34 cellular contexts compared by ENCODE assay signal in genomic region chr7:4939971-4940720, GRCh38. TPM values are rescaled to one million over a fixed set of nuclear protein-coding genes. Genes with fewer than 3 reads are reported as not detected.
DNase-seq lines count a peak whose midpoint lies in the region; ATAC-seq lines count a peak whose summit lies in the region.
"Had no signal": no experiment of that assay in that cellular context is flagged by ENCODE, and none has a peak within 500 bp of the region (broad histone marks: within the 10 kb centered on the region; RNA-seq: fewer than 3 reads in every experiment).

No MANE protein-coding gene starts in this region.

- no peak overlapping the region for H3K4me3 ChIP-seq in H7 (ENCODE audit: insufficient read depth, low read depth, low read length)
- H3K4me3 ChIP-seq: gastroesophageal sphincter, HAP-1, right atrium auricular region, spleen, stomach, tibial nerve had no signal

- no peaks in the 10 kb centered on the region for H3K36me3 ChIP-seq in H7 (replicated peaks; ENCODE audit: control insufficient read depth, insufficient read depth, low read length)
- H3K36me3 ChIP-seq: gastroesophageal sphincter, HAP-1, right atrium auricular region, spleen, stomach, tibial nerve had no signal

- no peaks in the 10 kb centered on the region for H3K27me3 ChIP-seq in H7 (ENCODE audit: control insufficient read depth, insufficient read depth, low read length)
- H3K27me3 ChIP-seq: right atrium auricular region, tibial nerve had no signal

- DNase-seq in H7 (peak; percentile 38), cerebellum (ENCODE audit: low spot score) (peak; percentile 44), medulla oblongata (ENCODE audit: extremely low spot score) (peak; percentile 89), putamen (ENCODE audit: low spot score) (peak; percentile 86), NCI-H82 treated with DMSO at 0.1 percent for 48 hours (lab: John Stamatoyannopoulos, UW; ENCODE audit: unreplicated experiment) (no peak), DMS53 (lab: John Stamatoyannopoulos, UW) (no peak)
- DNase-seq: activated CD4-positive, alpha-beta T cell treated with anti-CD3 and anti-CD28 coated beads, Interleukin-2, amount 50 U/mL, for 4 hours; activated CD8-positive, alpha-beta memory T cell treated with anti-CD3 and anti-CD28 coated beads, Interleukin-2, amount 10 ng/mL, durations not matched to agents 7 days and 5 days; activated gamma-delta T cell; activated T-cell treated with anti-CD3 and anti-CD28 coated beads, Interleukin-2, amount 50 U/mL, for 4 hours; cerebellar nuclear complex; DMS153; MV-4-11; naive thymus-derived CD8-positive, alpha-beta T cell; NCI-H1436 treated with DMSO at 0.1 percent for 48 hours; NCI-H2081 treated with DMSO at 0.1 percent for 48 hours; NCI-H2227 treated with DMSO at 0.1 percent for 48 hours; NCI-H526 treated with DMSO at 0.1 percent for 48 hours; SHP77 treated with DMSO at 0.1 percent for 48 hours; spleen; stimulated activated CD4-positive, alpha-beta T cell treated with anti-CD3 and anti-CD28 coated beads, Interleukin-2, amount 100 ng/mL, for 24 hours; stomach; T-helper 2 cell had no signal

- ATAC-seq in GM18520 (IDR thresholded peaks at IDR 0.05; ENCODE audit: unreplicated experiment) = no peak
- ATAC-seq: activated CD4-positive, CD25-positive, alpha-beta regulatory T cell treated with anti-CD3 and anti-CD28 coated beads, Interleukin-2, amount 50 U/mL, for 24 hours; activated CD8-positive, alpha-beta memory T cell treated with anti-CD3 and anti-CD28 coated beads, Interleukin-2, amount 10 ng/mL, durations not matched to agents 7 days and 5 days; activated T-cell treated with anti-CD3 and anti-CD28 coated beads, Interleukin-2, amount 50 U/mL, for 4 hours; gastroesophageal sphincter; naive thymus-derived CD8-positive, alpha-beta T cell had no signal

RNA-seq across cellular contexts. Expression of gene MMD2, which starts 18.8 kb away (rescaled TPM):
- not detected in 2 replicates for total RNA-seq in H7 (2014; rRNA removed; shearing (Covaris generic))
- 5.2 TPM for total RNA-seq in cerebellum
- total RNA-seq: activated CD8-positive, alpha-beta memory T cell treated with anti-CD3 and anti-CD28 coated beads, Interleukin-2, amount 10 ng/mL, durations not matched to agents 7 days and 5 days; activated T-cell treated with anti-CD3 and anti-CD28 coated beads, Interleukin-2, amount 50 U/mL, for 4 hours; fibroblast of lung; LHCN-M2; lower leg skin; mononuclear cell; naive thymus-derived CD8-positive, alpha-beta T cell; osteoblast; spleen; stomach had no signal

RNA-seq across cellular contexts. Expression of gene RADIL, which starts 56.6 kb away (rescaled TPM):
- 9.8 and 14.1 TPM in 2 replicates for total RNA-seq in H7 (2014; rRNA removed; shearing (Covaris generic))
- total RNA-seq in cerebellum = 8.4 TPM
- total RNA-seq: mononuclear cell had no signal

Comparison
In these comparisons a context has a peak if more than half of its experiments do, and no peak if none do; other contexts are left out.
1. DNase-seq: peak in H7 (single experiment), cerebellum (single experiment), medulla oblongata (single experiment) and putamen (single experiment); none in NCI-H82 treated with DMSO at 0.1 percent for 48 hours (single experiment) and DMS53 (single experiment).